Comparison of ENCODE assay signal across 22 cellular contexts in the genomic region with DNA sequence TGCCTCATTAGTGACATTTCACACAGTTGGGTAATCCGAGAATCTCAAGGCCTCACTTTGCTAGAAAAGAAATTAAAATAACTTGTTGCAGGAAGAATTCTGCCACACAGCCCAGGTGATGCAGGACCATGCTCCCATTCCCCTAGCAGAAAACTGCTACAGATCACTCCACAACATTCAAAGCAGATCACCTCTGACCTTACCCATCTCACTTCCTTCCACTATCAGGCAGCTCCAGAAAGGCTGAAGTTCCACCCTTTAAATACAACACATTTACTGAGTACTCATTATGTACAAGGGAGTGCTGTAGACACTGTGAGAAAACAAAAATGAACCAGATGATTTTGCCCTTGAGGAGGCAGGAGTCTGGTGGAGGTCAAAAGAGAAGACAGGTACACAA.
"Had no signal": no experiment of that assay in that cellular context is flagged by ENCODE, and none has a peak within 500 bp of the region (broad histone marks: within the 10 kb centered on the region; RNA-seq: fewer than 3 reads in every experiment).

No MANE protein-coding gene starts in this region.

- H3K4me2 ChIP-seq: SK-N-SH had no signal

- H3K9me3 ChIP-seq: Peyer's patch, SJCRH30, SK-N-SH had no signal

- H3K4me1 Mint-ChIP-seq: activated T-helper 17 cell treated with anti-CD3 and anti-CD28 coated beads, Interleukin-2, amount 50 U/mL, for 72 hours had no signal

- ATAC-seq: activated T-helper 17 cell treated with anti-CD3 and anti-CD28 coated beads, Interleukin-2, amount 50 U/mL, for 72 hours had no signal

- H3K4me1 ChIP-seq: Peyer's patch, SJCRH30 had no signal

- DNase-seq: activated CD4-positive, alpha-beta memory T cell treated with anti-CD3 and anti-CD28 coated beads for 36 hours; activated CD4-positive, alpha-beta T cell treated with anti-CD3 and anti-CD28 coated beads, Interleukin-2, amount 10 ng/mL, durations not matched to agents 7 days and 5 days; activated CD4-positive, CD25-positive, alpha-beta regulatory T cell; activated gamma-delta T cell; activated naive CD4-positive, alpha-beta T cell treated with anti-CD3 and anti-CD28 coated beads, Interleukin-2, amount 10 ng/mL, durations not matched to agents 7 days and 5 days; activated naive CD8-positive, alpha-beta T cell treated with anti-CD3 and anti-CD28 coated beads for 36 hours; activated T-cell treated with anti-CD3 and anti-CD28 coated beads for 4 hours; activated T-cell treated with anti-CD3 and anti-CD28 coated beads, Interleukin-2, amount 50 U/mL, for 48 hours; brain microvascular endothelial cell; cerebellar nuclear complex; Karpas-422; NCI-H1048; NCI-H1930; NCI-H446; NCI-H524; Peyer's patch; Right ventricle myocardium superior; SJCRH30; SK-N-SH; T-helper 1 cell had no signal

- H3K4me3 Mint-ChIP-seq: activated CD4-positive, alpha-beta memory T cell treated with anti-CD3 and anti-CD28 coated beads for 36 hours; activated CD4-positive, alpha-beta T cell treated with anti-CD3 and anti-CD28 coated beads, Interleukin-2, amount 10 ng/mL, durations not matched to agents 7 days and 5 days; activated naive CD4-positive, alpha-beta T cell treated with anti-CD3 and anti-CD28 coated beads, Interleukin-2, amount 10 ng/mL, durations not matched to agents 7 days and 5 days; activated naive CD8-positive, alpha-beta T cell treated with anti-CD3 and anti-CD28 coated beads for 36 hours; activated T-helper 17 cell treated with anti-CD3 and anti-CD28 coated beads, Interleukin-2, amount 50 U/mL, for 72 hours had no signal

- H3K36me3 ChIP-seq: brain microvascular endothelial cell, Peyer's patch, SJCRH30 had no signal

- H3K27ac Mint-ChIP-seq: activated CD4-positive, alpha-beta memory T cell treated with anti-CD3 and anti-CD28 coated beads for 36 hours; activated CD4-positive, alpha-beta T cell treated with anti-CD3 and anti-CD28 coated beads, Interleukin-2, amount 10 ng/mL, durations not matched to agents 7 days and 5 days; activated naive CD4-positive, alpha-beta T cell treated with anti-CD3 and anti-CD28 coated beads, Interleukin-2, amount 10 ng/mL, durations not matched to agents 7 days and 5 days; activated naive CD8-positive, alpha-beta T cell treated with anti-CD3 and anti-CD28 coated beads for 36 hours; activated T-helper 17 cell treated with anti-CD3 and anti-CD28 coated beads, Interleukin-2, amount 50 U/mL, for 72 hours had no signal

- H3K27ac ChIP-seq: brain microvascular endothelial cell, Peyer's patch, RWPE1, SJCRH30 had no signal

- H3K9me3 Mint-ChIP-seq: activated CD4-positive, alpha-beta memory T cell treated with anti-CD3 and anti-CD28 coated beads for 36 hours; activated CD4-positive, alpha-beta T cell treated with anti-CD3 and anti-CD28 coated beads, Interleukin-2, amount 10 ng/mL, durations not matched to agents 7 days and 5 days; activated naive CD4-positive, alpha-beta T cell treated with anti-CD3 and anti-CD28 coated beads, Interleukin-2, amount 10 ng/mL, durations not matched to agents 7 days and 5 days; activated naive CD8-positive, alpha-beta T cell treated with anti-CD3 and anti-CD28 coated beads for 36 hours; activated T-helper 17 cell treated with anti-CD3 and anti-CD28 coated beads, Interleukin-2, amount 50 U/mL, for 72 hours had no signal

- H3K27me3 ChIP-seq: brain microvascular endothelial cell, Peyer's patch, SJCRH30 had no signal

- H3K4me3 ChIP-seq: Peyer's patch, SJCRH30 had no signal

- H3K36me3 Mint-ChIP-seq: activated CD4-positive, alpha-beta memory T cell treated with anti-CD3 and anti-CD28 coated beads for 36 hours; activated naive CD4-positive, alpha-beta T cell treated with anti-CD3 and anti-CD28 coated beads, Interleukin-2, amount 10 ng/mL, durations not matched to agents 7 days and 5 days; activated naive CD8-positive, alpha-beta T cell treated with anti-CD3 and anti-CD28 coated beads for 36 hours had no signal

- H3K9ac ChIP-seq: SK-N-SH had no signal
